ENCODE assay signal across 10 cellular contexts in genomic region chr22:46026907-46027218, GRCh38. TPM values are rescaled to one million over a fixed set of nuclear protein-coding genes. Genes with fewer than 3 reads are reported as not detected.
DNase-seq lines count a peak whose midpoint lies in the region; ATAC-seq and TF ChIP-seq lines count a peak whose summit lies in the region.
"Had no signal": no experiment of that assay in that cellular context is flagged by ENCODE, and none has a peak within 500 bp of the region (broad histone marks: within the 10 kb centered on the region; RNA-seq: fewer than 3 reads in every experiment).

No MANE protein-coding gene starts in this region.

- H3K9ac ChIP-seq in ES-I3 (ENCODE audit: low read depth, low read length): peak overlapping the region; percentile 54; the same call in 1 of the 2 replicates

- H3K36me3 ChIP-seq in ES-I3 (ENCODE audit: insufficient read depth, low read length) (no peaks in the 10 kb centered on the region), adrenal gland (replicated peaks in 1 of 2) (no peaks in the 10 kb centered on the region), iPS DF 6.9 (ENCODE audit: control insufficient read depth, insufficient read depth, low read length) (no peaks in the 10 kb centered on the region)

- H3K27me3 ChIP-seq in adrenal gland (no peaks in the 10 kb centered on the region), iPS DF 6.9 (ENCODE audit: control insufficient read depth, insufficient read depth, low read length) (peaks cover 16% of the 10 kb centered on the region; the same call in 1 of the 2 replicates)

- peak in 2 of 7 donors; percentile 7 to 15 for DNase-seq in adrenal gland
- DNase-seq in iPS DF 6.9 (ENCODE audit: low read depth, low spot score): no peak
- DNase-seq in retinal pigment epithelial cell (ENCODE audit: low read depth): no peak
- no peak for DNase-seq in NCI-H510A (lab: John Stamatoyannopoulos, UW)
- DNase-seq in HK-2 (ENCODE audit: unreplicated experiment): no peak
- DNase-seq in middle frontal gyrus (ENCODE audit: extremely low spot score, low spot score): no peak
- DNase-seq: activated CD8-positive, alpha-beta memory T cell treated with anti-CD3 and anti-CD28 coated beads for 24 hours; DND-41 had no signal

- no peak for ATAC-seq in HG02610 (IDR thresholded peaks at IDR 0.05; ENCODE audit: unreplicated experiment)

- WGBS in adrenal gland, 4 donors: 19 to 39% (median 21%) methylated on average over 3 of the region's 3 CpGs
- no CpG with 5 or more reads among the region's 3 CpGs for WGBS in iPS DF 6.9 (ENCODE audit: insufficient coverage, insufficient read length)

- H3K27ac ChIP-seq in adrenal gland (peak overlapping the region in 4 of 5 donors; percentile 12 to 81 (median 54)), iPS DF 6.9 (ENCODE audit: low read length) (no peak overlapping the region)

- no peak for TF ChIP-seq POLR2A in adrenal gland (IDR thresholded peaks at IDR 0.05)

- TF ChIP-seq CTCF in adrenal gland (IDR thresholded peaks at IDR 0.05) (no peak), retinal pigment epithelial cell (conservative IDR thresholded peaks at IDR 0.05; ENCODE audit: low read depth, low read length) (no peak)

- H3K4me3 ChIP-seq in adrenal gland (peak overlapping the region in 2 of 4 donors; percentile 9 to 63), iPS DF 6.9 (ENCODE audit: low read length) (peak overlapping the region; percentile 57; the same call in 1 of the 2 replicates), retinal pigment epithelial cell (ENCODE audit: low read length) (peak overlapping the region; percentile 28)

- H3K9me3 ChIP-seq in ES-I3 (ENCODE audit: control insufficient read depth, insufficient read depth, low read length) (no peaks in the 10 kb centered on the region), adrenal gland (replicated peaks in 1 of 3) (no peaks in the 10 kb centered on the region), iPS DF 6.9 (ENCODE audit: control insufficient read depth, insufficient read depth, low read length) (no peaks in the 10 kb centered on the region)

- H3K4me1 ChIP-seq in ES-I3 (ENCODE audit: insufficient read depth, low read length): no peaks in the 10 kb centered on the region; the same call in 1 of the 2 replicates
- peaks cover 15 to 16% of the 10 kb centered on the region in 2 donors for H3K4me1 ChIP-seq in adrenal gland (replicated peaks in 1 of 2)
- H3K4me1 ChIP-seq in iPS DF 6.9 (ENCODE audit: control insufficient read depth, insufficient read depth, low read length): no peaks in the 10 kb centered on the region; the same call in 1 of the 2 replicates

- intact Hi-C loops in adrenal gland (cut with DNase I): no loop called here

RNA-seq across cellular contexts. Expression of gene WNT7B, which starts 49.9 kb away (rescaled TPM):
- total RNA-seq in adrenal gland: under 1 TPM in 3 of 8 donors, not detected in 5; 0.07 to 0.24 (median 0.13) TPM
- under 1 TPM in 1 of 3 donors, not detected in 2; 0.16 TPM for polyA plus RNA-seq in adrenal gland
